18 cellular contexts compared by ENCODE assay signal in genomic region chr11:19987243-19987870, GRCh38.
DNase-seq lines count a peak whose midpoint lies in the region; ATAC-seq, FAIRE-seq and TF ChIP-seq lines count a peak whose summit lies in the region.
"Had no signal": no experiment of that assay in that cellular context is flagged by ENCODE, and none has a peak within 500 bp of the region (broad histone marks: within the 10 kb centered on the region; RNA-seq: fewer than 3 reads in every experiment).

No MANE protein-coding gene starts in this region.

- peaks cover 15% of the 10 kb centered on the region for H3K4me1 ChIP-seq in keratinocyte (ENCODE audit: control insufficient read depth, extremely low read depth, insufficient read depth, low read length)
- H3K4me1 ChIP-seq in stomach, result peaks cover 0 to 30% (median 19%) of the 10 kb centered on the region in 4 donors
- H3K4me1 ChIP-seq in BE2C, result no peaks in the 10 kb centered on the region

- H3K4me2 ChIP-seq in keratinocyte (ENCODE audit: control insufficient read depth, extremely low read depth, insufficient read depth, low read depth, low read length), result no peak overlapping the region
- H3K4me2 ChIP-seq: KMS-11 had no signal

- no peaks in the 10 kb centered on the region for H3K27me3 ChIP-seq in keratinocyte (ENCODE audit: control insufficient read depth, extremely low read depth, insufficient read depth, low read length)
- H3K27me3 ChIP-seq in stomach, result no peaks in the 10 kb centered on the region
- no peaks in the 10 kb centered on the region for H3K27me3 ChIP-seq in BE2C

- intact Hi-C loops in stomach (cut with DNase I; ENCODE audit: low total_unique reads), result no loop called here

- H3K9me3 ChIP-seq in keratinocyte (ENCODE audit: control insufficient read depth, low read depth, low read length) (no peaks in the 10 kb centered on the region), stomach (no peaks in the 10 kb centered on the region), BE2C (no peaks in the 10 kb centered on the region)

- DNase-seq in OCI-M1 (lab: John Stamatoyannopoulos, UW), result peak; percentile 85
- peak; percentile 39 for DNase-seq in dermis blood vessel endothelial cell
- no peak for DNase-seq in keratinocyte (ENCODE audit: low read depth, low spot score)
- DNase-seq in stomach, result no peak
- no peak for DNase-seq in BE2C
- no peak for DNase-seq in T-helper 2 cell treated with Interferon-gamma antibody and Interleukin-4, amounts not matched to agents 5 μg/mL and 100 μg/mL, for 36 hours (ENCODE audit: low spot score)
- DNase-seq in HEK293T (ENCODE audit: extremely low spot score), result no peak
- DNase-seq: activated CD8-positive, alpha-beta memory T cell treated with anti-CD3 and anti-CD28 coated beads for 24 hours; activated gamma-delta T cell; central memory CD4-positive, alpha-beta T cell; head of caudate nucleus; NCI-H1417 treated with DMSO at 0.1 percent for 48 hours; NCI-H345; stimulated activated naive CD4-positive, alpha-beta T cell had no signal

- H3K4me3 ChIP-seq in keratinocyte (ENCODE audit: control insufficient read depth in 2 of 3, extremely low read depth in 1 of 3, insufficient read depth in 2 of 3, low read depth in 1 of 3, low read length in 3 of 3) (no peak overlapping the region), stomach (no peak overlapping the region), BE2C (ENCODE audit: low read depth, low read length) (no peak overlapping the region)
- H3K4me3 ChIP-seq: SK-N-MC had no signal

- H3K9me1 ChIP-seq in keratinocyte (ENCODE audit: control insufficient read depth, extremely low read depth, insufficient read depth, low read length), result no peaks in the 10 kb centered on the region

- H3K4me1 Mint-ChIP-seq in T-helper 2 cell treated with Interferon-gamma antibody and Interleukin-4, amounts not matched to agents 5 μg/mL and 100 μg/mL, for 36 hours (ENCODE audit: low read depth), result no peaks in the 10 kb centered on the region

- no peak for ATAC-seq in GM21825 (IDR thresholded peaks at IDR 0.05; ENCODE audit: unreplicated experiment)

- H3K27me3 Mint-ChIP-seq in T-helper 2 cell treated with Interferon-gamma antibody and Interleukin-4, amounts not matched to agents 5 μg/mL and 100 μg/mL, for 36 hours (ENCODE audit: low read depth), result no peaks in the 10 kb centered on the region

- dilution Hi-C loops in keratinocyte (cut with MboI; ENCODE audit: extremely low pct_ligation_motif_present, low sequenced_read_pairs), result no loop called here

- POLR2A ChIA-PET in HEK293T (lab: Yijun Ruan, JAX), result no interaction called here

- no peaks in the 10 kb centered on the region for H3K36me3 ChIP-seq in keratinocyte (ENCODE audit: control insufficient read depth in 2 of 2, extremely low read depth in 1 of 2, insufficient read depth in 2 of 2, low read length in 2 of 2)
- peaks cover 0 to 22% (median 16%) of the 10 kb centered on the region in 4 donors for H3K36me3 ChIP-seq in stomach
- no peaks in the 10 kb centered on the region for H3K36me3 ChIP-seq in BE2C

- no peaks in the 10 kb centered on the region for H4K20me1 ChIP-seq in keratinocyte (ENCODE audit: control insufficient read depth, extremely low read depth, insufficient read depth, low read length)

- no peak for TF ChIP-seq POLR2A in stomach (IDR thresholded peaks at IDR 0.05)

- TF ChIP-seq CTCF in keratinocyte (optimal IDR thresholded peaks at IDR 0.05 in 1 of 3, IDR thresholded peaks at IDR 0.05 in 1 of 3, conservative IDR thresholded peaks at IDR 0.05 in 1 of 3; ENCODE audit: extremely low read depth in 1 of 3, insufficient read depth in 2 of 3, low read length in 3 of 3) (no peak), stomach (IDR thresholded peaks at IDR 0.05) (no peak), BE2C (IDR thresholded peaks at IDR 0.05; ENCODE audit: low read depth, low read length) (no peak)

- no peak overlapping the region for H3K9ac ChIP-seq in keratinocyte (ENCODE audit: control insufficient read depth, extremely low read depth, insufficient read depth, low read length)
- H3K9ac ChIP-seq: KMS-11 had no signal

- CTCF ChIA-PET in HEK293T (lab: Yijun Ruan, JAX), result no interaction called here

- no peak for TF ChIP-seq EP300 in stomach (IDR thresholded peaks at IDR 0.05)

- H2AFZ ChIP-seq in keratinocyte (ENCODE audit: control insufficient read depth, low read length), result peak overlapping the region; percentile 28

- no peak overlapping the region for H3K27ac ChIP-seq in keratinocyte (ENCODE audit: control insufficient read depth, insufficient read depth, low read length)
- H3K27ac ChIP-seq in stomach, result peak overlapping the region in 4 of 5 donors; percentile 28 to 78 (median 60)
- H3K27ac ChIP-seq: HL-60, KMS-11, SK-N-MC had no signal

- no peak overlapping the region for H3K4me3 Mint-ChIP-seq in T-helper 2 cell treated with Interferon-gamma antibody and Interleukin-4, amounts not matched to agents 5 μg/mL and 100 μg/mL, for 36 hours

- H3K27ac Mint-ChIP-seq in T-helper 2 cell treated with Interferon-gamma antibody and Interleukin-4, amounts not matched to agents 5 μg/mL and 100 μg/mL, for 36 hours, result no peak overlapping the region

- H3K9me3 Mint-ChIP-seq in T-helper 2 cell treated with Interferon-gamma antibody and Interleukin-4, amounts not matched to agents 5 μg/mL and 100 μg/mL, for 36 hours, result no peaks in the 10 kb centered on the region

- WGBS in stomach, 5 donors, result 23 to 49% (median 38%) methylated on average over 4 of the region's 4 CpGs

- no peaks in the 10 kb centered on the region for H3K36me3 Mint-ChIP-seq in T-helper 2 cell treated with Interferon-gamma antibody and Interleukin-4, amounts not matched to agents 5 μg/mL and 100 μg/mL, for 36 hours (ENCODE audit: low read depth)

- H3K79me2 ChIP-seq in keratinocyte (ENCODE audit: control insufficient read depth, insufficient read depth, low read length), result no peaks in the 10 kb centered on the region

- no peak for FAIRE-seq in keratinocyte (lab: Jason Lieb, UNC)

TF ChIP-seq in HEK293T, 16 proteins besides CTCF, POLR2A, EP300 and RAD21:
- no peak for TF ChIP-seq ARNT (IDR thresholded peaks at IDR 0.05)
- TF ChIP-seq CTBP1 (IDR thresholded peaks at IDR 0.05; ENCODE audit: borderline replicate concordance), result no peak
- TF ChIP-seq FOXA1 (IDR thresholded peaks at IDR 0.05), result no peak
- no peak for TF ChIP-seq ZNF384 (IDR thresholded peaks at IDR 0.05)
- no peak for TF ChIP-seq FOXK2 (IDR thresholded peaks at IDR 0.05)
- no peak for TF ChIP-seq SUZ12 (IDR thresholded peaks at IDR 0.05)
- TF ChIP-seq BHLHE40 (IDR thresholded peaks at IDR 0.05; ENCODE audit: borderline replicate concordance), result no peak
- no peak for TF ChIP-seq SP1 (IDR thresholded peaks at IDR 0.05)
- TF ChIP-seq NFRKB (IDR thresholded peaks at IDR 0.05), result no peak
- TF ChIP-seq LEF1 (IDR thresholded peaks at IDR 0.05; ENCODE audit: borderline replicate concordance), result no peak
- TF ChIP-seq HDGF (IDR thresholded peaks at IDR 0.05; ENCODE audit: borderline replicate concordance), result no peak
- TF ChIP-seq PKNOX1 (IDR thresholded peaks at IDR 0.05), result no peak
- TF ChIP-seq TARDBP (IDR thresholded peaks at IDR 0.05), result no peak
- TF ChIP-seq ELF4 (IDR thresholded peaks at IDR 0.05), result no peak
- TF ChIP-seq L3MBTL2 (conservative IDR thresholded peaks at IDR 0.05), result no peak
- no peak for TF ChIP-seq FOXM1 (IDR thresholded peaks at IDR 0.05; ENCODE audit: borderline replicate concordance)
TF ChIP-seq in HEK293T: peak in this region for 0.

Comparison
In these comparisons a context has a peak if more than half of its experiments do, and no peak if none do; other contexts are left out.
1. DNase-seq: peak in OCI-M1 (single experiment) and dermis blood vessel endothelial cell (single experiment); none in keratinocyte (single experiment), stomach (single experiment), BE2C (single experiment), T-helper 2 cell treated with Interferon-gamma antibody and Interleukin-4, amounts not matched to agents 5 μg/mL and 100 μg/mL, for 36 hours (single experiment) and HEK293T (single experiment).